ENCODE assay signal across 1 cellular context in the genomic region with DNA sequence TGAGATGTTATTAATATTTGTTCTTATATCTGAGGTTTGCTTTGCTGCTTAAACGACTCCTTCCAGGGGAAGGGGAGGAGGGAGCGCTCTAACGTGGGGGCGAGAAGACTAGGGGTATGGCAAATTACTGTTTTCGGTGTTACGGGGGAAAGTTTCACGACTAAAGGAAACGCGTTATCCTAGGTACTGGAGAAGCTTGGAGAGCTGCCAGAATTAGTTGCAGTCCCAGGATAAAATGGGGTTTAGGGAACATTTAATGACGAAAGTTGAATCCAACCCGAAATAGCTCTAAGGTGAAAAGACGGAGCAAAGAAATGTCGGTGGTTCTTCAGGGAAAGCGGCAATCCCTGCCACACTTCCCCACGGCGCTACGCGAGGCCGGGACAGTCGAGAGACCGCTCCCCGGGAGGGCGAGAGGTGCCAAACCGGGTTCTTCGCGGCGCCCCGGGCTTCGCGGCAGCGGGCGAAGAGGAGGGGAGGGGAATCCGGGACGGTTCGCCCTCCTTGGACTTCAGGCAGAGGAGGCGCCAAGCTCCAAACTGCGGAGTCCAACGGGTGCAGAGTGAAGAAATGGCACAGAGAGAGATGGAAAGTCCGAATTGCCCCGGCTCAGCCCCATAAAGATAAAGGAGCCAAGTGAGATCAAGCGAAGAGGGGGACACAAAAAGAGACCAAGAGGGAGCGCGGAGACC.
TF ChIP-seq lines count a peak whose summit lies in the region.

No MANE protein-coding gene starts in this region.

TF ChIP-seq in GM23338, 12 proteins besides CTCF, POLR2A, EP300 and RAD21 (continued from another document):
- TF ChIP-seq, protein P1, sequence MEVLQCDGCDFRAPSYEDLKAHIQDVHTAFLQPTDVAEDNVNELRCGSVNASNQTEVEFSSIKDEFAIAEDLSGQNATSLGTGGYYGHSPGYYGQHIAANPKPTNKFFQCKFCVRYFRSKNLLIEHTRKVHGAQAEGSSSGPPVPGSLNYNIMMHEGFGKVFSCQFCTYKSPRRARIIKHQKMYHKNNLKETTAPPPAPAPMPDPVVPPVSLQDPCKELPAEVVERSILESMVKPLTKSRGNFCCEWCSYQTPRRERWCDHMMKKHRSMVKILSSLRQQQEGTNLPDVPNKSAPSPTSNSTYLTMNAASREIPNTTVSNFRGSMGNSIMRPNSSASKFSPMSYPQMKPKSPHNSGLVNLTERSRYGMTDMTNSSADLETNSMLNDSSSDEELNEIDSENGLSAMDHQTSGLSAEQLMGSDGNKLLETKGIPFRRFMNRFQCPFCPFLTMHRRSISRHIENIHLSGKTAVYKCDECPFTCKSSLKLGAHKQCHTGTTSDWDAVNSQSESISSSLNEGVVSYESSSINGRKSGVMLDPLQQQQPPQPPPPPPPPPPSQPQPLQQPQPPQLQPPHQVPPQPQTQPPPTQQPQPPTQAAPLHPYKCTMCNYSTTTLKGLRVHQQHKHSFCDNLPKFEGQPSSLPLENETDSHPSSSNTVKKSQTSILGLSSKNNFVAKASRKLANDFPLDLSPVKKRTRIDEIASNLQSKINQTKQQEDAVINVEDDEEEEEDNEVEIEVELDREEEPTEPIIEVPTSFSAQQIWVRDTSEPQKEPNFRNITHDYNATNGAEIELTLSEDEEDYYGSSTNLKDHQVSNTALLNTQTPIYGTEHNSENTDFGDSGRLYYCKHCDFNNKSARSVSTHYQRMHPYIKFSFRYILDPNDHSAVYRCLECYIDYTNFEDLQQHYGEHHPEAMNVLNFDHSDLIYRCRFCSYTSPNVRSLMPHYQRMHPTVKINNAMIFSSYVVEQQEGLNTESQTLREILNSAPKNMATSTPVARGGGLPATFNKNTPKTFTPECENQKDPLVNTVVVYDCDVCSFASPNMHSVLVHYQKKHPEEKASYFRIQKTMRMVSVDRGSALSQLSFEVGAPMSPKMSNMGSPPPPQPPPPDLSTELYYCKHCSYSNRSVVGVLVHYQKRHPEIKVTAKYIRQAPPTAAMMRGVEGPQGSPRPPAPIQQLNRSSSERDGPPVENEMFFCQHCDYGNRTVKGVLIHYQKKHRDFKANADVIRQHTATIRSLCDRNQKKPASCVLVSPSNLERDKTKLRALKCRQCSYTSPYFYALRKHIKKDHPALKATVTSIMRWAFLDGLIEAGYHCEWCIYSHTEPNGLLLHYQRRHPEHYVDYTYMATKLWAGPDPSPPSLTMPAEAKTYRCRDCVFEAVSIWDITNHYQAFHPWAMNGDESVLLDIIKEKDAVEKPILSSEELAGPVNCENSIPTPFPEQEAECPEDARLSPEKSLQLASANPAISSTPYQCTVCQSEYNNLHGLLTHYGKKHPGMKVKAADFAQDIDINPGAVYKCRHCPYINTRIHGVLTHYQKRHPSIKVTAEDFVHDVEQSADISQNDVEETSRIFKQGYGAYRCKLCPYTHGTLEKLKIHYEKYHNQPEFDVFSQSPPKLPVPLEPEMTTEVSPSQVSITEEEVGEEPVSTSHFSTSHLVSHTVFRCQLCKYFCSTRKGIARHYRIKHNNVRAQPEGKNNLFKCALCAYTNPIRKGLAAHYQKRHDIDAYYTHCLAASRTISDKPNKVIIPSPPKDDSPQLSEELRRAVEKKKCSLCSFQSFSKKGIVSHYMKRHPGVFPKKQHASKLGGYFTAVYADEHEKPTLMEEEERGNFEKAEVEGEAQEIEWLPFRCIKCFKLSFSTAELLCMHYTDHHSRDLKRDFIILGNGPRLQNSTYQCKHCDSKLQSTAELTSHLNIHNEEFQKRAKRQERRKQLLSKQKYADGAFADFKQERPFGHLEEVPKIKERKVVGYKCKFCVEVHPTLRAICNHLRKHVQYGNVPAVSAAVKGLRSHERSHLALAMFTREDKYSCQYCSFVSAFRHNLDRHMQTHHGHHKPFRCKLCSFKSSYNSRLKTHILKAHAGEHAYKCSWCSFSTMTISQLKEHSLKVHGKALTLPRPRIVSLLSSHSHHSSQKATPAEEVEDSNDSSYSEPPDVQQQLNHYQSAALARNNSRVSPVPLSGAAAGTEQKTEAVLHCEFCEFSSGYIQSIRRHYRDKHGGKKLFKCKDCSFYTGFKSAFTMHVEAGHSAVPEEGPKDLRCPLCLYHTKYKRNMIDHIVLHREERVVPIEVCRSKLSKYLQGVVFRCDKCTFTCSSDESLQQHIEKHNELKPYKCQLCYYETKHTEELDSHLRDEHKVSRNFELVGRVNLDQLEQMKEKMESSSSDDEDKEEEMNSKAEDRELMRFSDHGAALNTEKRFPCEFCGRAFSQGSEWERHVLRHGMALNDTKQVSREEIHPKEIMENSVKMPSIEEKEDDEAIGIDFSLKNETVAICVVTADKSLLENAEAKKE (CRISPR knock-in tag; IDR thresholded peaks at IDR 0.05) = no peak
- TF ChIP-seq EZH2phosphoT487 (IDR thresholded peaks at IDR 0.05; ENCODE audit: unreplicated experiment) (no peak), JUNB (IDR thresholded peaks at IDR 0.05; ENCODE audit: unreplicated experiment) (no peak), CREB1 (CRISPR knock-in tag; IDR thresholded peaks at IDR 0.05; ENCODE audit: low read depth) (no peak)
TF ChIP-seq in GM23338: peak in this region for 0.
